20 cellular contexts compared by ENCODE assay signal in genomic region chr3:106830334-106830733, GRCh38.
A peak's percentile ranks its signal among the peaks of the same experiment; 100 is the strongest.
DNase-seq lines count a peak whose midpoint lies in the region; ATAC-seq and TF ChIP-seq lines count a peak whose summit lies in the region.
"Had no signal": no experiment of that assay in that cellular context is flagged by ENCODE, and none has a peak within 500 bp of the region (broad histone marks: within the 10 kb centered on the region; RNA-seq: fewer than 3 reads in every experiment).

No MANE protein-coding gene starts in this region.

- H2BK12ac ChIP-seq in H9 (ENCODE audit: insufficient read length, low read depth, low read length) = no peak overlapping the region

- H3K4me1 ChIP-seq in H9 (ENCODE audit: insufficient read depth, low read length) (peaks cover 5% of the 10 kb centered on the region; the same call in 1 of the 2 replicates), iPS DF 6.9 (ENCODE audit: control insufficient read depth, insufficient read depth, low read length) (peaks cover 2% of the 10 kb centered on the region; the same call in 1 of the 2 replicates), neural progenitor cell (peaks cover 49% of the 10 kb centered on the region), colonic mucosa (no peaks in the 10 kb centered on the region)
- H3K4me1 ChIP-seq: A549 had no signal

- H3K9me3 ChIP-seq in H9 (ENCODE audit: control insufficient read depth, low read depth, low read length) = peaks cover 20% of the 10 kb centered on the region
- peaks cover 4% of the 10 kb centered on the region; the same call in 1 of the 2 replicates for H3K9me3 ChIP-seq in iPS DF 6.9 (ENCODE audit: control insufficient read depth, insufficient read depth, low read length)
- no peaks in the 10 kb centered on the region for H3K9me3 ChIP-seq in neural progenitor cell (ENCODE audit: low read depth)
- H3K9me3 ChIP-seq in colonic mucosa = no peaks in the 10 kb centered on the region

- peak; percentile 82 for ATAC-seq in WTC11
- ATAC-seq in GM18870 (IDR thresholded peaks at IDR 0.05; ENCODE audit: unreplicated experiment) = no peak
- ATAC-seq in HG02610 (IDR thresholded peaks at IDR 0.05; ENCODE audit: unreplicated experiment) = no peak
- ATAC-seq: A549, Panc1 had no signal

- no peak overlapping the region for H2BK20ac ChIP-seq in H9 (ENCODE audit: low read depth, low read length, poor library complexity, severe bottlenecking)

- no peak overlapping the region for H3K23ac ChIP-seq in H9 (ENCODE audit: insufficient read length, low read depth, low read length)

- no peak overlapping the region for H2BK15ac ChIP-seq in H9 (ENCODE audit: low read depth, low read length)

- intact Hi-C loops in colonic mucosa (cut with DNase I) = no loop called here

- no peak overlapping the region for H3K4ac ChIP-seq in H9 (ENCODE audit: low read depth, low read length)

- H3K4me2 ChIP-seq in H9 (ENCODE audit: insufficient read depth, insufficient read length, low read length) (no peak overlapping the region), neural progenitor cell (peak overlapping the region; percentile 43)
- H3K4me2 ChIP-seq: A549 had no signal

- H3K23me2 ChIP-seq in H9 (ENCODE audit: insufficient read length, low read depth, low read length, poor library complexity, severe bottlenecking) = no peaks in the 10 kb centered on the region

- CTCF ChIA-PET in WTC11 (lab: Charles Lee) = no interaction called here

- H3K27me3 Mint-ChIP-seq in H9 (ENCODE audit: low read depth) (no peaks in the 10 kb centered on the region), WTC11 (ENCODE audit: low read depth) (peaks cover 60% of the 10 kb centered on the region), neural progenitor cell (ENCODE audit: insufficient read depth, low read depth) (peaks cover 2% of the 10 kb centered on the region)
- H3K27me3 Mint-ChIP-seq: B cell had no signal

- no peaks in the 10 kb centered on the region for H3K79me2 ChIP-seq in H9 (ENCODE audit: insufficient read depth, low read length)
- H3K79me2 ChIP-seq in neural progenitor cell (ENCODE audit: low read depth) = no peaks in the 10 kb centered on the region

- H4K20me1 ChIP-seq in H9 (ENCODE audit: control insufficient read depth, insufficient read depth, insufficient read length) = no peaks in the 10 kb centered on the region
- H4K20me1 ChIP-seq in neural progenitor cell (ENCODE audit: low read depth) = no peaks in the 10 kb centered on the region

- no peaks in the 10 kb centered on the region for H3K79me1 ChIP-seq in H9 (ENCODE audit: insufficient read depth, low read depth, low read length, poor library complexity, severe bottlenecking)

- H2AFZ ChIP-seq in H9 (ENCODE audit: low read length) (no peak overlapping the region), neural progenitor cell (replicated peaks) (no peak overlapping the region)

- H4K8ac ChIP-seq in H9 (replicated peaks; ENCODE audit: insufficient read length, low read depth, low read length) = no peak overlapping the region

- no peak overlapping the region for H3T11ph ChIP-seq in H9 (ENCODE audit: low read length)

- H2BK5ac ChIP-seq in H9 (ENCODE audit: insufficient read length, low read length) = no peak overlapping the region

- H3K36me3 Mint-ChIP-seq in H9 (ENCODE audit: insufficient read depth in 1 of 3, low read depth in 3 of 3) (peaks cover 24 to 34% (median 25%) of the 10 kb centered on the region in 3 experiments), WTC11 (peaks cover 38% of the 10 kb centered on the region), neural progenitor cell (no peaks in the 10 kb centered on the region)

- peak overlapping the region; percentile 94 for H3K27ac ChIP-seq in H9 (ENCODE audit: insufficient read length, low read depth, low read length)
- no peak overlapping the region for H3K27ac ChIP-seq in iPS DF 6.9 (ENCODE audit: low read length)
- H3K27ac ChIP-seq in neural progenitor cell = no peak overlapping the region
- no peak overlapping the region for H3K27ac ChIP-seq in colonic mucosa
- H3K27ac ChIP-seq: A549 had no signal

- no CpG with 5 or more reads among the region's 2 CpGs for WGBS in H9 (ENCODE audit: extremely low coverage, insufficient read length, low lambda C conversion rate)
- no CpG with 5 or more reads among the region's 2 CpGs for WGBS in iPS DF 6.9 (ENCODE audit: insufficient coverage, insufficient read length)

- POLR2A ChIA-PET in WTC11 (lab: Charles Lee) = no interaction called here

- no peak overlapping the region for H4K5ac ChIP-seq in H9 (ENCODE audit: insufficient read length, low read depth, low read length)

- H3K4me3 ChIP-seq in iPS DF 6.9 (ENCODE audit: low read length) (no peak overlapping the region), neural progenitor cell (no peak overlapping the region), colonic mucosa (no peak overlapping the region)
- H3K4me3 ChIP-seq: A549 had no signal

- H3K36me3 ChIP-seq in iPS DF 6.9 (ENCODE audit: control insufficient read depth, insufficient read depth, low read length) (peaks cover 2% of the 10 kb centered on the region; the same call in 1 of the 2 replicates), neural progenitor cell (peaks cover 6% of the 10 kb centered on the region), colonic mucosa (no peaks in the 10 kb centered on the region)

- TF ChIP-seq CTCF in H9 (conservative IDR thresholded peaks at IDR 0.05) (no peak), WTC11 (IDR thresholded peaks at IDR 0.05) (no peak), neural progenitor cell (IDR thresholded peaks at IDR 0.05) (no peak), colonic mucosa (IDR thresholded peaks at IDR 0.05) (no peak), GM13976 (IDR thresholded peaks at IDR 0.05; ENCODE audit: borderline replicate concordance, control extremely low read depth, extremely low read depth, insufficient read depth, missing control alignments) (no peak)

- no peak overlapping the region for H3K9ac ChIP-seq in H9 (ENCODE audit: extremely low read depth, insufficient read length, low read length)
- H3K9ac ChIP-seq in neural progenitor cell = no peak overlapping the region
- H3K9ac ChIP-seq in colonic mucosa (ENCODE audit: low read depth in 2 of 2, low read length in 2 of 2) = no peak overlapping the region

- peak overlapping the region; percentile 87 to 97 (median 97) for H3K27ac Mint-ChIP-seq in H9
- peak overlapping the region; percentile 97 for H3K27ac Mint-ChIP-seq in WTC11
- H3K27ac Mint-ChIP-seq in neural progenitor cell = no peak overlapping the region
- H3K27ac Mint-ChIP-seq: B cell had no signal

- peak overlapping the region in 1 of 2 experiments; percentile 4; a peak in 1 of 5 replicates for H3K4me3 Mint-ChIP-seq in H9
- no peak overlapping the region for H3K4me3 Mint-ChIP-seq in WTC11
- no peak overlapping the region for H3K4me3 Mint-ChIP-seq in neural progenitor cell
- H3K4me3 Mint-ChIP-seq: B cell, HFFc6 had no signal

- H3K18ac ChIP-seq in H9 (ENCODE audit: insufficient read length, low read depth, low read length) = no peak overlapping the region

- H3K27me3 ChIP-seq in H9 (ENCODE audit: insufficient read depth, low read length) (no peaks in the 10 kb centered on the region), iPS DF 6.9 (ENCODE audit: control insufficient read depth, insufficient read depth, low read length) (no peaks in the 10 kb centered on the region), neural progenitor cell (no peaks in the 10 kb centered on the region), colonic mucosa (no peaks in the 10 kb centered on the region)

- H4K91ac ChIP-seq in H9 (ENCODE audit: insufficient read length, low read depth, low read length) = no peak overlapping the region

- H3F3A ChIP-seq in neural progenitor cell (ENCODE audit: low read depth) = peaks cover 35% of the 10 kb centered on the region

- H2AK5ac ChIP-seq in H9 (ENCODE audit: insufficient read length, low read length) = no peak overlapping the region

- H3K9me3 Mint-ChIP-seq in H9 = peaks cover 15 to 33% of the 10 kb centered on the region in 2 experiments
- H3K9me3 Mint-ChIP-seq in WTC11 = peaks cover 31% of the 10 kb centered on the region
- peaks cover 16% of the 10 kb centered on the region for H3K9me3 Mint-ChIP-seq in neural progenitor cell

- no peak overlapping the region for H2BK120ac ChIP-seq in H9 (ENCODE audit: low read depth, low read length, poor library complexity, severe bottlenecking)

- DNase-seq in H9 (peak; percentile 61), WTC11 (ENCODE audit: low spot score) (no peak), iPS DF 6.9 (ENCODE audit: low read depth, low spot score) (peak; percentile 80), neural progenitor cell (ENCODE audit: low spot score) (no peak), colonic mucosa (no peak), GM13976 (ENCODE audit: low spot score) (no peak)
- DNase-seq: DMS79, HFFc6, KBM-7, NCI-H1092, NCI-H1436, NCI-H187 treated with DMSO at 0.1 percent for 48 hours, NCI-H2107, NCI-H69, SIG-M5 had no signal

- no peak overlapping the region for H3K14ac ChIP-seq in H9 (ENCODE audit: insufficient read depth, low read length)

- H3K4me1 Mint-ChIP-seq in H9 = peaks cover 60 to 62% of the 10 kb centered on the region in 2 experiments
- peaks cover 64% of the 10 kb centered on the region for H3K4me1 Mint-ChIP-seq in WTC11
- peaks cover 2% of the 10 kb centered on the region for H3K4me1 Mint-ChIP-seq in neural progenitor cell
- H3K4me1 Mint-ChIP-seq: B cell had no signal

- no peak overlapping the region for H3K56ac ChIP-seq in H9 (ENCODE audit: insufficient read length, low read depth, low read length)

- in situ Hi-C loops in GM13976 (cut with MboI; ENCODE audit: low sequenced_read_pairs, unreplicated experiment) = no loop called here

TF ChIP-seq in WTC11, 78 proteins besides CTCF, POLR2A, EP300 and RAD21 (continues in another document):
- no peak for TF ChIP-seq NR3C1 (CRISPR knock-in tag; conservative IDR thresholded peaks at IDR 0.05; ENCODE audit: low read depth)
- TF ChIP-seq TEAD1 (CRISPR knock-in tag; IDR thresholded peaks at IDR 0.05) = peak; percentile 88
- peak; percentile 69; the same call in 1 of the 2 replicates for TF ChIP-seq ZMAT4 (CRISPR knock-in tag; IDR thresholded peaks at IDR 0.05)

Comparison
In these comparisons a context has a peak if more than half of its experiments do, and no peak if none do; other contexts are left out.
1. DNase-seq: peak in H9 (single experiment) and iPS DF 6.9 (single experiment); none in WTC11 (single experiment), neural progenitor cell (single experiment), colonic mucosa (single experiment) and GM13976 (single experiment).